Comparison of ENCODE assay signal across 8 cellular contexts in the genomic region with DNA sequence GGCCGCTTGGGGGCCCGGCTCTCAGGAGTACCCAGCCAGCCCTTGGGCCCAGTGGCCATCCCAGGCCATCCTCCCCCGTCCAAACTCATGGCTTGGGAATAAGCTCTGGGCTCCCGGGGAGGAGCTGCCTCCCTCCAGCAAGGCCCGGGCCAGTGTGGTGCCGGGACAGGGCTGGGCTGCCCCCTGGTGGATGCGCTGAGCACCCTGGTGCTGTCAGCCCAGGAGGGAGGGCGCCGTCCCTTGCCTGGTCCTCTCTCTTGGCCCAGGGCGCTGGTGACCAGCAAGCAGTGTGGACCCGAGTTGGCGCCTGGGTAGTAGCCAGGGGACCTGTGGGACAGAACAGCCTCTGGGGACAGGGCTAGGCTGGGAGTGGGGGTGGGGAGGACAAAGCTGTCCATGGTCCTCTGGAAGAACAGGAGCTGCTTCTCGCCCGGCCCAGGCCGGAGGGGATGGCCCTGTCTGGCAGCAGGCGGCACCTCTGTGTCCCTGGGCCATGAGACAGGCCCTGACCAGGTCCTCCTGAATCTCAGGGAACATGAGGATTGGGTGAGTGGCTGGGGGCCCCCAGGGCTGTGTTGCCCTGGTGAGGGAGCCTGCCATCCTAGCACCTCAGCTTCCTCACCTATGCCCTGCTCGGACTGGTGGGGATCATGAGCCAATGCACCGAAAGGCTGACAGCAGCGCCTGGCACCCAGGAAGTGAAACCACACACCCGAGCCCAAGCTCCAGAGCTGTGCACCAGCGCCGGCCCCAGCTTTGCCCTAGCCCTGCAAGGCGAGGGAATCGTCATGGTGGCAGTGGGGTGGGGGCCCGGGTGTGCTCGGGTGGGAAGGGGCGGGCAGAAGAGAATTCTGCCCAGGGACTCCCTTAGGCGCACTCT. TPM values are rescaled to one million over a fixed set of nuclear protein-coding genes. Genes with fewer than 3 reads are reported as not detected.
A peak's percentile ranks its signal among the peaks of the same experiment; 100 is the strongest.
DNase-seq lines count a peak whose midpoint lies in the region; ATAC-seq, FAIRE-seq and TF ChIP-seq lines count a peak whose summit lies in the region.

No MANE protein-coding gene starts in this region.

- no peak for TF ChIP-seq EP300 in upper lobe of left lung (IDR thresholded peaks at IDR 0.05)

- TF ChIP-seq CTCF in D721Med (IDR thresholded peaks at IDR 0.05; ENCODE audit: insufficient read depth, missing control alignments) (peak; percentile 75), upper lobe of left lung (IDR thresholded peaks at IDR 0.05) (peak; percentile 87 to 97 (median 96))

- no peaks in the 10 kb centered on the region for H3K9me3 ChIP-seq in upper lobe of left lung

- peaks cover 0 to 9% (median 1%) of the 10 kb centered on the region in 4 donors for H3K4me1 ChIP-seq in upper lobe of left lung

- no peak for TF ChIP-seq POLR2A in upper lobe of left lung (IDR thresholded peaks at IDR 0.05)

- no peak overlapping the region for H3K27ac ChIP-seq in upper lobe of left lung

- peak; percentile 42 for DNase-seq in D721Med (ENCODE audit: insufficient read length, low spot score)
- peak; percentile 59 for DNase-seq in SK-N-DZ (ENCODE audit: low spot score)
- DNase-seq in activated gamma-delta T cell treated with anti-CD3 and anti-CD28 coated beads, Interleukin-2, amount 50 U/mL, for 16 hours (ENCODE audit: low read depth): peak; percentile 62
- peak; percentile 66 for DNase-seq in globus pallidus (ENCODE audit: low spot score)
- peak; percentile 48 for DNase-seq in pons (ENCODE audit: low spot score)
- peak; percentile 82 to 95 for DNase-seq in upper lobe of left lung

- ATAC-seq in HG02610 (IDR thresholded peaks at IDR 0.05; ENCODE audit: unreplicated experiment): peak; percentile 47
- peak; percentile 94 to 96 for ATAC-seq in upper lobe of left lung (ENCODE audit: low FRiP score in 2 of 2)
- no peak for ATAC-seq in GM19395 (IDR thresholded peaks at IDR 0.05; ENCODE audit: unreplicated experiment)

- H3K27me3 ChIP-seq in upper lobe of left lung: no peaks in the 10 kb centered on the region

- FAIRE-seq in D721Med (lab: Jason Lieb, UNC): no peak

- H3K4me3 ChIP-seq in upper lobe of left lung: no peak overlapping the region

- no peaks in the 10 kb centered on the region for H3K36me3 ChIP-seq in upper lobe of left lung

- 25 to 51% methylated on average over 13 to 28 of the region's 28 CpGs for WGBS in upper lobe of left lung, 2 donors

RNA-seq across cellular contexts. Expression of gene MORN1, which starts 9.4 kb away (rescaled TPM):
- polyA plus RNA-seq in SK-N-DZ (2014; cell fraction: cytosol; rRNA removed): 5.8 and 10.3 TPM in 2 replicates
- polyA plus RNA-seq in SK-N-DZ (2014; cell fraction: nucleus; rRNA removed): 8.9 and 12.9 TPM in 2 replicates
- 10 to 100 TPM in 4 of 6 donors, 1 to 10 TPM in 2; 8.5 to 23.4 (median 14.6) TPM for total RNA-seq in upper lobe of left lung

RNA-seq across cellular contexts. Expression of gene RER1, which starts 9.7 kb away (rescaled TPM):
- 43.2 and 57.3 TPM in 2 replicates for polyA plus RNA-seq in SK-N-DZ (2014; cell fraction: cytosol; rRNA removed)
- polyA plus RNA-seq in SK-N-DZ (2014; cell fraction: nucleus; rRNA removed): 55.7 and 86.5 TPM in 2 replicates
- total RNA-seq in upper lobe of left lung: 100 to 1,000 TPM in 2 of 6 donors, 10 to 100 TPM in 4; 48.2 to 133 (median 61.1) TPM

RNA-seq across cellular contexts. Expression of gene PEX10, which starts 30.4 kb away (rescaled TPM):
- 22.5 and 23.5 TPM in 2 replicates for polyA plus RNA-seq in SK-N-DZ (2014; cell fraction: cytosol; rRNA removed)
- polyA plus RNA-seq in SK-N-DZ (2014; cell fraction: nucleus; rRNA removed): 16.4 and 21.5 TPM in 2 replicates
- total RNA-seq in upper lobe of left lung: 10 to 100 TPM; 15.7 to 32.1 (median 19.9) TPM
